Comparison of ENCODE assay signal across 15 cellular contexts in genomic region chr12:131074221-131075083, GRCh38.
DNase-seq lines count a peak whose midpoint lies in the region; ATAC-seq and TF ChIP-seq lines count a peak whose summit lies in the region.
"Had no signal": no experiment of that assay in that cellular context is flagged by ENCODE, and none has a peak within 500 bp of the region (broad histone marks: within the 10 kb centered on the region; RNA-seq: fewer than 3 reads in every experiment).

No MANE protein-coding gene starts in this region.

- intact Hi-C loops in cardiac septum (cut with DNase I) = no loop called here
- intact Hi-C loops in sciatic nerve (cut with DNase I) = no loop called here

- CTCF ChIA-PET in HEK293 (lab: Yijun Ruan, JAX) = interaction anchor here (1.1 kb wide), 1 partner anchor 30 kb away, joined by 4 read pairs; no protein-coding TSS in a partner anchor

- peaks cover 4% of the 10 kb centered on the region; the same call in 1 of the 2 replicates for H4K20me1 ChIP-seq in BLaER1

- no peak for TF ChIP-seq CTCF in HEK293 (tag by site-specific recombination; IDR thresholded peaks at IDR 0.05)

- DNase-seq in cardiac septum (ENCODE audit: low spot score) = peak; percentile 80
- peak; percentile 87 for DNase-seq in sciatic nerve (ENCODE audit: low spot score)
- no peak for DNase-seq in NCI-H510A treated with DMSO at 0.1 percent for 48 hours (lab: John Stamatoyannopoulos, UW)
- DNase-seq in effector CD8-positive, alpha-beta T cell (lab: John Stamatoyannopoulos, UW) = no peak
- DNase-seq in NCI-H2107 treated with DMSO at 0.1 percent for 48 hours (lab: John Stamatoyannopoulos, UW; ENCODE audit: unreplicated experiment) = no peak
- DNase-seq in superior temporal gyrus (ENCODE audit: extremely low spot score) = no peak
- DNase-seq: AML-193; KBM-7; NCI-H187 treated with DMSO at 0.1 percent for 48 hours; NK-92 treated with Interleukin-12 subunit alpha and Interleukin-12 subunit beta, amount 100 ng/mL, for 24 hours; SJCRH30; WERI-Rb-1 had no signal

- H3K4me3 ChIP-seq in BLaER1 (no peak overlapping the region; the same call in 1 of the 2 replicates), HEK293 (ENCODE audit: low read depth, low read length) (no peak overlapping the region)
- H3K4me3 ChIP-seq: SJCRH30 had no signal

- H3K27me3 ChIP-seq in BLaER1 = no peaks in the 10 kb centered on the region
- H3K27me3 ChIP-seq: neutrophil, SJCRH30 had no signal

- POLR2A ChIA-PET in HEK293 (lab: Yijun Ruan, JAX) = no interaction called here

- peaks cover 60% of the 10 kb centered on the region for H3K4me1 ChIP-seq in BLaER1
- no peaks in the 10 kb centered on the region for H3K4me1 ChIP-seq in HEK293 (ENCODE audit: control insufficient read depth, insufficient read depth, low read length)
- H3K4me1 ChIP-seq: SJCRH30 had no signal

- peak overlapping the region; percentile 87 for H3K4me2 ChIP-seq in BLaER1

- H3K9ac ChIP-seq in BLaER1 = peak overlapping the region; percentile 22; the same call in 1 of the 2 replicates

- peak; percentile 95 for ATAC-seq in sciatic nerve

- H3K36me3 ChIP-seq in BLaER1 (peaks cover 13% of the 10 kb centered on the region; the same call in 1 of the 2 replicates), HEK293 (ENCODE audit: control insufficient read depth in 2 of 2, insufficient read depth in 1 of 2, low read length in 2 of 2) (no peaks in the 10 kb centered on the region)
- H3K36me3 ChIP-seq: neutrophil, SJCRH30, WERI-Rb-1 had no signal

- H3K9me3 ChIP-seq in BLaER1 (peaks cover 13% of the 10 kb centered on the region), HEK293 (ENCODE audit: control insufficient read depth, insufficient read depth, low read depth, low read length) (no peaks in the 10 kb centered on the region)
- H3K9me3 ChIP-seq: neutrophil, SJCRH30 had no signal

- H3K27ac ChIP-seq in BLaER1 (peak overlapping the region; percentile 60), HEK293 (ENCODE audit: extremely low read depth, low read depth, low read length) (no peak overlapping the region)
- H3K27ac ChIP-seq: neutrophil, SJCRH30, WERI-Rb-1 had no signal

TF ChIP-seq in HEK293, 187 proteins besides CTCF, POLR2A, EP300 and RAD21:
- peak; percentile 62 for TF ChIP-seq KLF1 (tag by site-specific recombination; IDR thresholded peaks at IDR 0.05)
- TF ChIP-seq BCL11A (tag by site-specific recombination; IDR thresholded peaks at IDR 0.05; ENCODE audit: low read depth) = no peak

Comparison
In these comparisons a context has a peak if more than half of its experiments do, and no peak if none do; other contexts are left out.
1. DNase-seq: peak in cardiac septum (single experiment) and sciatic nerve (single experiment); none in NCI-H510A treated with DMSO at 0.1 percent for 48 hours (single experiment), effector CD8-positive, alpha-beta T cell (single experiment), NCI-H2107 treated with DMSO at 0.1 percent for 48 hours (single experiment) and superior temporal gyrus (single experiment).